In the genomic region with DNA sequence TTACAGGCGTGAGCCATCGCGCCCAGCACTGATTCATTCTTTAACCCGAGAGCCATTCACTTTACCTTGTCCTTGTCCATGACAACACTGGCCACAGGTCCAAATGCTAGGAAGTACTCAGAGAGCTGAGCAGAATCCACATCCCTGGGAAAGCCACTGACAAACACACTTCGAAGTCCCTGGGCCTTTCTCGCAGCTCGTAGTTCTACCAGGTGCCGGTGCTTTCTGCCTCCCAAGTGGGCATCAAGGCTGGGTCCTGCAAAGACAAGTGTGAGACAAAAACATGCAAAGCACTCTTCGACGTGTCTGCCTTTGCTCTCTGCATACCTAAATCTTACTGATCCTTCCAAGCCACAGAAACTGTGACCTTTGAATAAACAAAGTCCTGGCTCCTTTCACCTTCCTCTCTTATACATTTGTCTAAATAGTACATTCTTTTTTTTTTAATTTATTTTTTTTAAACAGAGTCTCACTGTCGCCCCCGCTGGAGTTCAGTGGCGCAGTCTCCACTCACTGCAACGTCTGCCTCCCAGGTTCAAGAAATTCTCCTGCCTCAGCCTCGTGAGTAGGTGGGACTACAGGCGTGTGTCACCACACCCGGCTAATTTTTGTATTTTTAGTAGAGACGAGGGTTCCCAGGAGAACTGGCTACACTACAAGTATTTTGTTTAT, we compare ENCODE assay signal across 10 cellular contexts. TPM values are rescaled to one million over a fixed set of nuclear protein-coding genes. Genes with fewer than 3 reads are reported as not detected.
DNase-seq lines count a peak whose midpoint lies in the region; TF ChIP-seq lines count a peak whose summit lies in the region.
"Had no signal": no experiment of that assay in that cellular context is flagged by ENCODE, and none has a peak within 500 bp of the region (broad histone marks: within the 10 kb centered on the region; RNA-seq: fewer than 3 reads in every experiment).

No MANE protein-coding gene starts in this region.

- DNase-seq in NCI-H2227 (lab: John Stamatoyannopoulos, UW; ENCODE audit: unreplicated experiment) (peak; percentile 26), NCI-H2227 treated with DMSO at 0.1 percent for 48 hours (lab: John Stamatoyannopoulos, UW) (no peak), MV-4-11 (lab: John Stamatoyannopoulos, UW) (peak; percentile 13), brain microvascular endothelial cell (peak; percentile 50), osteocyte (ENCODE audit: extremely low spot score, unreplicated experiment) (no peak), Peyer's patch (no peak), NCI-H187 treated with DMSO at 0.1 percent for 48 hours (lab: John Stamatoyannopoulos, UW) (no peak), SW480 (ENCODE audit: low spot score) (no peak)
- DNase-seq: testis had no signal

- H3K4me3 ChIP-seq in brain microvascular endothelial cell (ENCODE audit: low read depth, low read length) (no peak overlapping the region), Peyer's patch (no peak overlapping the region)
- H3K4me3 ChIP-seq: testis had no signal

- no peaks in the 10 kb centered on the region for H3K9me3 ChIP-seq in Peyer's patch
- H3K9me3 ChIP-seq: testis had no signal

- H3K9me3 Mint-ChIP-seq in osteocyte (ENCODE audit: unreplicated experiment): no peaks in the 10 kb centered on the region

- peaks cover 5% of the 10 kb centered on the region for H3K36me3 Mint-ChIP-seq in osteocyte (ENCODE audit: unreplicated experiment)

- H3K27me3 ChIP-seq in brain microvascular endothelial cell (replicated peaks): no peaks in the 10 kb centered on the region
- no peaks in the 10 kb centered on the region for H3K27me3 ChIP-seq in Peyer's patch
- H3K27me3 ChIP-seq: testis had no signal

- peaks cover 0 to 25% (median 10%) of the 10 kb centered on the region in 4 donors for H3K4me1 ChIP-seq in Peyer's patch

- H3K27me3 Mint-ChIP-seq in osteocyte (ENCODE audit: unreplicated experiment): no peaks in the 10 kb centered on the region

- H3K36me3 ChIP-seq in brain microvascular endothelial cell (replicated peaks) (peaks cover 30% of the 10 kb centered on the region), Peyer's patch (peaks cover 0 to 53% (median 0%) of the 10 kb centered on the region in 3 donors)

- in situ Hi-C loops in brain microvascular endothelial cell (cut with HindIII; ENCODE audit: low pct_ligation_motif_present, low sequenced_read_pairs): no loop called here

- no peak for TF ChIP-seq POLR2A in Peyer's patch (IDR thresholded peaks at IDR 0.05)

- H3K4me1 Mint-ChIP-seq in osteocyte (ENCODE audit: unreplicated experiment): peaks cover 33% of the 10 kb centered on the region

- TF ChIP-seq CTCF in brain microvascular endothelial cell (IDR thresholded peaks at IDR 0.05; ENCODE audit: low read depth, low read length, missing control alignments) (peak; percentile 64), osteocyte (IDR thresholded peaks at IDR 0.05) (peak; percentile 45), Peyer's patch (IDR thresholded peaks at IDR 0.05) (no peak)

- peak overlapping the region; percentile 90 for H3K4me3 Mint-ChIP-seq in osteocyte (ENCODE audit: unreplicated experiment)

- H3K27ac Mint-ChIP-seq in osteocyte (ENCODE audit: unreplicated experiment): no peak overlapping the region

- H3K27ac ChIP-seq in brain microvascular endothelial cell: no peak overlapping the region
- no peak overlapping the region for H3K27ac ChIP-seq in Peyer's patch
- H3K27ac ChIP-seq: parathyroid adenoma, testis had no signal

RNA-seq across cellular contexts. Expression of a gene that starts 2.2 kb away (rescaled TPM):
- total RNA-seq in osteocyte (12.7 and 15.6 TPM in 2 replicates), Peyer's patch (10 to 100 TPM in 3 of 4 donors, 1 to 10 TPM in 1; 5.0 to 29.4 (median 17.5) TPM)

RNA-seq across cellular contexts. Expression of a gene that starts 12.6 kb away (rescaled TPM):
- total RNA-seq in osteocyte: 91.6 and 107 TPM in 2 replicates
- total RNA-seq in Peyer's patch: 10 to 100 TPM; 47.9 to 74.7 (median 58.9) TPM

RNA-seq across cellular contexts. Expression of a gene that starts 15.4 kb away (rescaled TPM):
- total RNA-seq in osteocyte (1,404 TPM in 2 replicates), Peyer's patch (1,000 to 10,000 TPM in 1 of 4 donors, 100 to 1,000 TPM in 3; 781 to 1,253 (median 958) TPM)

RNA-seq across cellular contexts. Expression of a gene that starts 23.5 kb away (rescaled TPM):
- total RNA-seq in osteocyte (78.8 and 80.9 TPM in 2 replicates), Peyer's patch (100 to 1,000 TPM in 1 of 4 donors, 10 to 100 TPM in 3; 41.3 to 128 (median 59.8) TPM)

RNA-seq across cellular contexts. Expression of a gene that starts 24.0 kb away (rescaled TPM):
- total RNA-seq in osteocyte: 3.3 and 4.4 TPM in 2 replicates
- 1 to 10 TPM in 3 of 4 donors, not detected in 1; 1.9 to 3.9 (median 1.9) TPM for total RNA-seq in Peyer's patch

Comparison
In these comparisons a context has a peak if more than half of its experiments do, and no peak if none do; other contexts are left out.
1. DNase-seq: peak in NCI-H2227 (single experiment), MV-4-11 (single experiment) and brain microvascular endothelial cell (single experiment); none in NCI-H2227 treated with DMSO at 0.1 percent for 48 hours (single experiment), osteocyte (single experiment), Peyer's patch (0 of 3), NCI-H187 treated with DMSO at 0.1 percent for 48 hours (single experiment) and SW480 (single experiment).
2. CTCF ChIP-seq: peak in brain microvascular endothelial cell (single experiment) and osteocyte (single experiment); none in Peyer's patch (0 of 6).